ENCODE assay signal across 8 cellular contexts in the genomic region with DNA sequence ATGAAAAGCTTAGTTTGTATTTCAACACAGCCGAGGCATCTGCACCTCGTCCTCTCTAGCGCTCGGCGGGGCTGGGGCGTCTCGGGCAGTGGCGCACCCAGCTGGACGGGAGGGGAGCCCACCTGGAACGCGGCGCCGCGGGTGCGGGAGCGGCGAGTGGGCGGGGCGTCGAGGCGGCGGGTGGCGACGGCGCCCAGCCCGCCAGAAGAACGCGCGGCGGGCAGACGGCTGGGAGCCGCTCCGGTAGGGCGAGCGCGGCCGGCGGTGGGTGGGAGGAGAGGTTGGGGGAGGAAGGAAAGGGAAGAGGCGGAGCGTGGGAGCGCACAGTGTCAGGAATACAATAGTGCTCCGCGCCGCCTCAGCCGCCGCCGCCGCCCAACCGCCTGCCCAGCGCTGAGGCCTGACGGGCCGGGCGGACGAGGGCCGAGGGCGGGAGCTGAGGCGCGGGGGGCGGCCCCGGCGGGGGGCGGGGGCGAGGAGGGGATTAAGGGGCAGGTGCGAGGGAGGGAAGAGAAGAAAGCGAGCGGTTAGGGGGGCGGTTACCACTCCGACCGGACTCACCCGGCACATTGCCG. TPM values are rescaled to one million over a fixed set of nuclear protein-coding genes. Genes with fewer than 3 reads are reported as not detected.
A peak's percentile ranks its signal among the peaks of the same experiment; 100 is the strongest.
DNase-seq lines count a peak whose midpoint lies in the region; ATAC-seq and TF ChIP-seq lines count a peak whose summit lies in the region.

A gene (plus strand): TSS at position 324 of the 575 bp plus-strand sequence. CDS start 72,474 bp downstream, outside the sequence.

- TF ChIP-seq CTCF in SK-N-SH (IDR thresholded peaks at IDR 0.05): no peak
- no peak for TF ChIP-seq CTCF in brain microvascular endothelial cell (IDR thresholded peaks at IDR 0.05; ENCODE audit: low read depth, low read length, missing control alignments)

- ATAC-seq in GM19372 (IDR thresholded peaks at IDR 0.05; ENCODE audit: low read depth, unreplicated experiment): peak; percentile 45
- no peak for ATAC-seq in GM18873 (IDR thresholded peaks at IDR 0.05; ENCODE audit: low FRiP score, unreplicated experiment)

- POLR2A ChIA-PET in SK-N-SH (lab: Yijun Ruan, JAX): no interaction called here

- 46% methylated on average over 42 of the region's 71 CpGs for WGBS in SK-N-SH (ENCODE audit: low lambda C conversion rate)
- no CpG with 5 or more reads among the region's 71 CpGs for WGBS in iPS DF 6.9 (ENCODE audit: insufficient coverage, insufficient read length)

- H3K9ac ChIP-seq in BLaER1 (peak within 1 kb of the TSS; percentile 83), SK-N-SH (peak within 1 kb of the TSS; percentile 55)

- peak within 1 kb of the TSS; percentile 82 for H3K4me3 ChIP-seq in BLaER1
- H3K4me3 ChIP-seq in SK-N-SH (ENCODE audit: low read depth in 2 of 2, low read length in 1 of 2): peak within 1 kb of the TSS; percentile 68 to 69
- H3K4me3 ChIP-seq in brain microvascular endothelial cell (ENCODE audit: low read depth, low read length): peak within 1 kb of the TSS; percentile 64
- peak within 1 kb of the TSS; percentile 87; the same call in 1 of the 2 replicates for H3K4me3 ChIP-seq in iPS DF 6.9 (ENCODE audit: low read length)

- no peaks in the 10 kb centered on the region for H3F3A ChIP-seq in SK-N-SH (replicated peaks; ENCODE audit: insufficient read depth)

- no peaks in the 10 kb centered on the region for H3K9me2 ChIP-seq in SK-N-SH

- peaks cover 12% of the 10 kb centered on the region for H3K9me3 ChIP-seq in BLaER1
- no peaks in the 10 kb centered on the region for H3K9me3 ChIP-seq in SK-N-SH
- no peaks in the 10 kb centered on the region for H3K9me3 ChIP-seq in iPS DF 6.9 (ENCODE audit: control insufficient read depth, insufficient read depth, low read length)

- peak within 1 kb of the TSS; percentile 81 for H3K27ac ChIP-seq in BLaER1
- peak within 1 kb of the TSS; percentile 55 to 71; a peak in 3 of 4 replicates for H3K27ac ChIP-seq in SK-N-SH (ENCODE audit: low read depth in 2 of 2, low read length in 1 of 2)
- no peak within 1 kb of the TSS for H3K27ac ChIP-seq in brain microvascular endothelial cell
- no peak within 1 kb of the TSS for H3K27ac ChIP-seq in iPS DF 6.9 (ENCODE audit: low read length)

- H3K27me3 ChIP-seq in BLaER1: no peaks in the 10 kb centered on the region
- no peaks in the 10 kb centered on the region; the same call in 1 of the 2 replicates for H3K27me3 ChIP-seq in SK-N-SH (ENCODE audit: insufficient read depth)
- no peaks in the 10 kb centered on the region for H3K27me3 ChIP-seq in brain microvascular endothelial cell (replicated peaks)
- no peaks in the 10 kb centered on the region for H3K27me3 ChIP-seq in iPS DF 6.9 (ENCODE audit: control insufficient read depth, insufficient read depth, low read length)

- no peak for TF ChIP-seq EP300 in SK-N-SH (IDR thresholded peaks at IDR 0.05; ENCODE audit: borderline replicate concordance in 1 of 2, low read depth in 1 of 2, low read length in 1 of 2)

- in situ Hi-C loops in brain microvascular endothelial cell (cut with HindIII; ENCODE audit: low pct_ligation_motif_present, low sequenced_read_pairs): no loop called here

- 0 out of 2 replicates have a peak within 1 kb of the TSS, but pooled peaks have one; percentile 26 for H2AFZ ChIP-seq in SK-N-SH (ENCODE audit: low read depth)

- DNase-seq in NCI-H1092 (lab: John Stamatoyannopoulos, UW) (peak; percentile 63), SK-N-SH (peak; percentile 87), brain microvascular endothelial cell (peak; percentile 39), iPS DF 6.9 (ENCODE audit: low read depth, low spot score) (no peak), renal cortical epithelial cell (ENCODE audit: low read depth) (peak; percentile 50)

- H3K36me3 ChIP-seq in BLaER1 (no peaks in the 10 kb centered on the region), SK-N-SH (replicated peaks in 1 of 2; ENCODE audit: control insufficient read depth in 1 of 2, insufficient read depth in 2 of 2, low read length in 1 of 2) (no peaks in the 10 kb centered on the region), brain microvascular endothelial cell (replicated peaks) (no peaks in the 10 kb centered on the region), iPS DF 6.9 (ENCODE audit: control insufficient read depth, insufficient read depth, low read length) (no peaks in the 10 kb centered on the region)

- peaks cover 39% of the 10 kb centered on the region for H4K20me1 ChIP-seq in BLaER1
- no peaks in the 10 kb centered on the region for H4K20me1 ChIP-seq in SK-N-SH (ENCODE audit: insufficient read depth)

- peaks cover 12% of the 10 kb centered on the region for H3K4me1 ChIP-seq in BLaER1
- peaks cover 0 to 3% of the 10 kb centered on the region in 2 experiments; a peak in 1 of 4 replicates for H3K4me1 ChIP-seq in SK-N-SH (ENCODE audit: control insufficient read depth in 1 of 2, insufficient read depth in 2 of 2, low read depth in 1 of 2, low read length in 1 of 2)
- no peaks in the 10 kb centered on the region; the same call in 1 of the 2 replicates for H3K4me1 ChIP-seq in iPS DF 6.9 (ENCODE audit: control insufficient read depth, insufficient read depth, low read length)

- peaks cover 39% of the 10 kb centered on the region for H3K79me2 ChIP-seq in SK-N-SH (ENCODE audit: insufficient read depth)

- CTCF ChIA-PET in SK-N-SH (lab: Yijun Ruan, JAX): interaction anchor here (0.8 to 3.3 kb wide), 15 partner anchors 9 to 153 kb away, joined by 3 to 27 read pairs (median 5); no protein-coding TSS in a partner anchor

- TF ChIP-seq RAD21 in SK-N-SH (IDR thresholded peaks at IDR 0.05; ENCODE audit: low read length): no peak

- peak within 1 kb of the TSS; percentile 73 for H3K4me2 ChIP-seq in BLaER1
- H3K4me2 ChIP-seq in SK-N-SH: peak within 1 kb of the TSS; percentile 79

TF ChIP-seq in SK-N-SH, 30 proteins besides CTCF, POLR2A, EP300 and RAD21:
- TF ChIP-seq TCF12 (IDR thresholded peaks at IDR 0.05): no peak
- TF ChIP-seq MXI1 (IDR thresholded peaks at IDR 0.05; ENCODE audit: low read depth, low read length): peak; percentile 25; the same call in 1 of the 2 replicates
- TF ChIP-seq GABPA (IDR thresholded peaks at IDR 0.05; ENCODE audit: low read depth): peak; percentile 37; the same call in 1 of the 2 replicates
- TF ChIP-seq FOSL2 (IDR thresholded peaks at IDR 0.05; ENCODE audit: borderline replicate concordance, low read depth): no peak
TF ChIP-seq in SK-N-SH: peak in this region for 2.

RNA-seq across cellular contexts. Expression of the gene that starts here (rescaled TPM):
- polyA plus RNA-seq in SK-N-SH (2012; rRNA removed): 3.0 and 4.3 TPM in 2 replicates
- polyA plus RNA-seq in SK-N-SH (2012; cell fraction: cytosol; rRNA removed): 3.7 and 4.1 TPM in 2 replicates
- 2.9 and 4.6 TPM in 2 replicates for polyA plus RNA-seq in SK-N-SH (2012; cell fraction: nucleus; rRNA removed)
- total RNA-seq in renal cortical epithelial cell: 5.4 and 24.4 TPM in 2 replicates

Comparison
In these comparisons a context has a peak if more than half of its experiments do, and no peak if none do; other contexts are left out.
1. H3K27ac ChIP-seq: peak in BLaER1 (single experiment) and SK-N-SH (2 of 2); none in brain microvascular endothelial cell (single experiment) and iPS DF 6.9 (single experiment).
2. Peak in every context shown above with its lines, with median percentiles within 50 percentile points of each other: H3K4me3 ChIP-seq.